In the genomic region with DNA sequence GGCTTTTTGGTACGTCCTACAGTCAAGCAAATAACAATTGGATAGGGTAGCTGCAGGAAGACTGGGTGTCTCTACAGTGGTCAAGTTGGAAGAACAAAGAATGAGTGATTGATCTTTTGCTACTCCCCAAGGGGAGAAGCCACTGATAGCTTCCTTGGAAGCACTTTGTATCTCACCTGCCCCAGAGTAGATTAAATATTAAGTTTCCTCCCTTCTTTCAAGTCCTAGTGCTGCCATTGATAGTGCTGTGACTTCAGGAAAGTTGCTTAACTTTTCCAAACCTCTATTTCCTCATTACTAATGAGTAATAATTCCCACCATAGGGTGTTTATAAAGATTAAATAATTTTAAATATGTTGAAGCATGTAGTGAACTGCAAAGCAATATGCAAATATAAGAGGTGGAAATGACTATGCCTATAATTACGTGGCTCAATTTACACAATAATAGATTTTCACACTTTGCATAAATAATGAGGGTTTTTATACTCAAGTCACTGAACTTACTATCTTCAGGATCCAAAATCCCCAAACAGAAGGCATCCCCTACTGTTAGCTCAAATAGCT, we compare ENCODE assay signal across 10 cellular contexts. TPM values are rescaled to one million over a fixed set of nuclear protein-coding genes. Genes with fewer than 3 reads are reported as not detected.
DNase-seq lines count a peak whose midpoint lies in the region; ATAC-seq, FAIRE-seq and TF ChIP-seq lines count a peak whose summit lies in the region.
"Had no signal": no experiment of that assay in that cellular context is flagged by ENCODE, and none has a peak within 500 bp of the region (broad histone marks: within the 10 kb centered on the region; RNA-seq: fewer than 3 reads in every experiment).

No MANE protein-coding gene starts in this region.

- H3K36me3 ChIP-seq in PC-9 (ENCODE audit: low read depth): no peaks in the 10 kb centered on the region

- 0 out of 2 replicates have a peak overlapping the region, but pooled peaks have one; percentile 5 for H2AFZ ChIP-seq in PC-9

- H3K4me3 Mint-ChIP-seq in natural killer cell: no peak overlapping the region
- H3K4me3 Mint-ChIP-seq: activated T-cell treated with anti-CD3 and anti-CD28 coated beads, Interleukin-2, amount 50 U/mL, for 72 hours had no signal

- peaks cover 33 to 75% of the 10 kb centered on the region in 2 donors for H3K27me3 Mint-ChIP-seq in natural killer cell (ENCODE audit: low read depth in 2 of 2)

- ATAC-seq in GM21576 (IDR thresholded peaks at IDR 0.05; ENCODE audit: unreplicated experiment) (peak; percentile 15), natural killer cell (no peak)
- ATAC-seq: activated T-cell treated with anti-CD3 and anti-CD28 coated beads, Interleukin-2, amount 50 U/mL, for 72 hours had no signal

- H3K27ac ChIP-seq in PC-9: peak overlapping the region; percentile 2; the same call in 1 of the 2 replicates

- no peak overlapping the region for H3K4me3 ChIP-seq in PC-9
- H3K4me3 ChIP-seq: mucosa of descending colon had no signal

- 0 out of 2 replicates have a peak, but pooled peaks cover 7% of the 10 kb centered on the region for H3K9me3 ChIP-seq in PC-9 (ENCODE audit: insufficient read depth, low read depth)
- H3K9me3 ChIP-seq: mucosa of descending colon had no signal

- no peaks in the 10 kb centered on the region for H3K9me3 Mint-ChIP-seq in natural killer cell
- H3K9me3 Mint-ChIP-seq: activated T-cell treated with anti-CD3 and anti-CD28 coated beads, Interleukin-2, amount 50 U/mL, for 72 hours had no signal

- H3K4me1 ChIP-seq in PC-9 (replicated peaks; ENCODE audit: insufficient read depth): peaks cover 35% of the 10 kb centered on the region

- no peak for DNase-seq in PC-9
- DNase-seq in kidney tubule cell (ENCODE audit: low spot score): peak; percentile 22
- no peak for DNase-seq in urothelium cell line (ENCODE audit: low spot score)
- no peak for DNase-seq in activated CD4-positive, CD25-positive, alpha-beta regulatory T cell treated with anti-CD3 and anti-CD28 coated beads, Interleukin-2, amount 50 U/mL, for 72 hours
- no peak for DNase-seq in natural killer cell
- DNase-seq in NCI-H774 (lab: John Stamatoyannopoulos, UW): no peak
- DNase-seq: activated CD4-positive, alpha-beta T cell treated with anti-CD3 and anti-CD28 coated beads for 1 hour; activated T-cell treated with anti-CD3 and anti-CD28 coated beads, Interleukin-2, amount 50 U/mL, for 72 hours; mucosa of descending colon had no signal

- peaks cover 5 to 8% of the 10 kb centered on the region in 2 donors for H3K4me1 Mint-ChIP-seq in natural killer cell

- no peak for TF ChIP-seq CTCF in PC-9 (conservative IDR thresholded peaks at IDR 0.05)
- no peak for TF ChIP-seq CTCF in natural killer cell (IDR thresholded peaks at IDR 0.05)

- H3F3A ChIP-seq in PC-9 (ENCODE audit: insufficient read depth, low read depth): peaks cover 10% of the 10 kb centered on the region; the same call in 1 of the 2 replicates

- POLR2A ChIA-PET in PC-9 (lab: Charles Lee; ENCODE audit: unreplicated experiment): no interaction called here

- no peaks in the 10 kb centered on the region for H3K9me2 ChIP-seq in PC-9 (ENCODE audit: insufficient read depth)

- H3K79me2 ChIP-seq in PC-9 (ENCODE audit: low read depth): no peaks in the 10 kb centered on the region

- no peaks in the 10 kb centered on the region for H3K36me3 Mint-ChIP-seq in natural killer cell

- CTCF ChIA-PET in PC-9 (lab: Charles Lee): interaction anchor here (0.5 to 2.3 kb wide), 3 partner anchors 58 to 307 kb away, joined by 3 to 9 read pairs (median 6); no protein-coding TSS in a partner anchor

- H3K27me3 ChIP-seq in PC-9 (ENCODE audit: insufficient read depth, low read depth): no peaks in the 10 kb centered on the region

- no peak for FAIRE-seq in urothelium cell line (lab: Jason Lieb, UNC)

- BruUV-seq in PC-9 (replicated peaks; lab: Mats Ljungman, UMichigan): no TSS peak

- H3K4me2 ChIP-seq in PC-9: 0 out of 2 replicates have a peak overlapping the region, but pooled peaks have one; percentile 47

- intact Hi-C loops in PC-9 (cut with micrococcal nuclease; ENCODE audit: unreplicated experiment) (loop anchor here (5.0 to 10.0 kb wide), 3 partner anchors 73 to 807 kb away; partner anchors contain the start of gene ELF5), natural killer cell (cut with micrococcal nuclease) (no loop called here)

- no peak overlapping the region for H3K27ac Mint-ChIP-seq in natural killer cell
- H3K27ac Mint-ChIP-seq: activated T-cell treated with anti-CD3 and anti-CD28 coated beads, Interleukin-2, amount 50 U/mL, for 72 hours had no signal

- H4K20me1 ChIP-seq in PC-9 (ENCODE audit: insufficient read depth): no peaks in the 10 kb centered on the region

RNA-seq across cellular contexts. Expression of gene EHF, which starts 35.5 kb away (rescaled TPM):
- total RNA-seq in PC-9 (2021): 85.7 and 118 TPM in 2 replicates
- total RNA-seq in natural killer cell: not detected
- total RNA-seq: activated T-cell treated with anti-CD3 and anti-CD28 coated beads, Interleukin-2, amount 50 U/mL, for 72 hours had no signal

Comparison
In these comparisons a context has a peak if more than half of its experiments do, and no peak if none do; other contexts are left out.
1. RNA of gene EHF, which starts 35.5 kb away (total RNA-seq): 85.7 to 118 TPM in PC-9; not detected in natural killer cell; every median in the first group is over 10 times any median in the second.